8 cellular contexts compared by ENCODE assay signal in genomic region chr14:58238252-58239247, GRCh38. TPM values are rescaled to one million over a fixed set of nuclear protein-coding genes. Genes with fewer than 3 reads are reported as not detected.
DNase-seq lines count a peak whose midpoint lies in the region; ATAC-seq and TF ChIP-seq lines count a peak whose summit lies in the region.

No MANE protein-coding gene starts in this region.

- in situ Hi-C loops in brain microvascular endothelial cell (cut with HindIII; ENCODE audit: low pct_ligation_motif_present, low sequenced_read_pairs), result no loop called here

- no peak overlapping the region for H3K27ac ChIP-seq in brain microvascular endothelial cell
- H3K27ac ChIP-seq in thoracic aorta, result peak overlapping the region; percentile 76 to 84

- no peaks in the 10 kb centered on the region for H3K27me3 ChIP-seq in brain microvascular endothelial cell (replicated peaks)
- no peaks in the 10 kb centered on the region for H3K27me3 ChIP-seq in thoracic aorta (replicated peaks; ENCODE audit: insufficient read depth)

- TF ChIP-seq CTCF in AG04449 (IDR thresholded peaks at IDR 0.05; ENCODE audit: insufficient read depth, low read length, missing control alignments) (no peak), brain microvascular endothelial cell (IDR thresholded peaks at IDR 0.05; ENCODE audit: low read depth, low read length, missing control alignments) (no peak), thoracic aorta (IDR thresholded peaks at IDR 0.05) (no peak)

- POLR2A ChIA-PET in AG04449 (lab: Yijun Ruan, JAX), result no interaction called here

- no peaks in the 10 kb centered on the region for H3K36me3 ChIP-seq in brain microvascular endothelial cell (replicated peaks)
- no peaks in the 10 kb centered on the region for H3K36me3 ChIP-seq in thoracic aorta

- H3K4me3 ChIP-seq in AG04449 (ENCODE audit: low read depth, low read length) (peak overlapping the region; percentile 12; the same call in 1 of the 2 replicates), brain microvascular endothelial cell (ENCODE audit: low read depth, low read length) (peak overlapping the region; percentile 59), thoracic aorta (peak overlapping the region; percentile 76)

- ATAC-seq in HG02885 (IDR thresholded peaks at IDR 0.05; ENCODE audit: poor library complexity, unreplicated experiment) (peak; percentile 23), left colon (peak; percentile 40), thoracic aorta (ENCODE audit: insufficient number of reproducible peaks, low FRiP score, low read depth) (peak; percentile 32), HG02678 (IDR thresholded peaks at IDR 0.05; ENCODE audit: unreplicated experiment) (no peak), GM21576 (IDR thresholded peaks at IDR 0.05; ENCODE audit: unreplicated experiment) (no peak)

- no peaks in the 10 kb centered on the region for H3K9me3 ChIP-seq in thoracic aorta

- CTCF ChIA-PET in AG04449 (lab: Yijun Ruan, JAX), result no interaction called here

- peaks cover 0 to 7% of the 10 kb centered on the region in 2 donors for H3K4me1 ChIP-seq in thoracic aorta (ENCODE audit: control insufficient read depth in 1 of 2, low read depth in 2 of 2)

- intact Hi-C loops in left colon (cut with DNase I, micrococcal nuclease), result no loop called here

- DNase-seq in AG04449 (ENCODE audit: low read depth, low spot score) (no peak), brain microvascular endothelial cell (peak; percentile 18), left colon (no peak), thoracic aorta (ENCODE audit: low spot score) (no peak), RPMI8226 (no peak)

RNA-seq across cellular contexts. Expression of gene PSMA3, which starts 6.1 kb away (rescaled TPM):
- total RNA-seq in left colon (100 to 1,000 TPM; 100 to 138 TPM), thoracic aorta (10 to 100 TPM; 91.5 to 93.0 TPM)

RNA-seq across cellular contexts. Expression of gene ACTR10, which starts 38.6 kb away (rescaled TPM):
- 10 to 100 TPM; 52.9 to 53.8 TPM for total RNA-seq in left colon
- 10 to 100 TPM; 78.5 to 79.7 TPM for total RNA-seq in thoracic aorta

RNA-seq across cellular contexts. Expression of gene ARID4A, which starts 59.8 kb away (rescaled TPM):
- 10 to 100 TPM; 23.4 to 34.0 TPM for total RNA-seq in left colon
- 10 to 100 TPM; 10.4 to 38.0 TPM for total RNA-seq in thoracic aorta

Comparison
In these comparisons a context has a peak if more than half of its experiments do, and no peak if none do; other contexts are left out.
1. H3K4me3 ChIP-seq: peak in every context shown above with its lines; median percentile 76 in thoracic aorta; 59 in brain microvascular endothelial cell; 12 in AG04449.
2. ATAC-seq: peak in HG02885 (single experiment), left colon (single experiment) and thoracic aorta (single experiment); none in HG02678 (single experiment) and GM21576 (single experiment).